11 cellular contexts compared by ENCODE assay signal in the genomic region with DNA sequence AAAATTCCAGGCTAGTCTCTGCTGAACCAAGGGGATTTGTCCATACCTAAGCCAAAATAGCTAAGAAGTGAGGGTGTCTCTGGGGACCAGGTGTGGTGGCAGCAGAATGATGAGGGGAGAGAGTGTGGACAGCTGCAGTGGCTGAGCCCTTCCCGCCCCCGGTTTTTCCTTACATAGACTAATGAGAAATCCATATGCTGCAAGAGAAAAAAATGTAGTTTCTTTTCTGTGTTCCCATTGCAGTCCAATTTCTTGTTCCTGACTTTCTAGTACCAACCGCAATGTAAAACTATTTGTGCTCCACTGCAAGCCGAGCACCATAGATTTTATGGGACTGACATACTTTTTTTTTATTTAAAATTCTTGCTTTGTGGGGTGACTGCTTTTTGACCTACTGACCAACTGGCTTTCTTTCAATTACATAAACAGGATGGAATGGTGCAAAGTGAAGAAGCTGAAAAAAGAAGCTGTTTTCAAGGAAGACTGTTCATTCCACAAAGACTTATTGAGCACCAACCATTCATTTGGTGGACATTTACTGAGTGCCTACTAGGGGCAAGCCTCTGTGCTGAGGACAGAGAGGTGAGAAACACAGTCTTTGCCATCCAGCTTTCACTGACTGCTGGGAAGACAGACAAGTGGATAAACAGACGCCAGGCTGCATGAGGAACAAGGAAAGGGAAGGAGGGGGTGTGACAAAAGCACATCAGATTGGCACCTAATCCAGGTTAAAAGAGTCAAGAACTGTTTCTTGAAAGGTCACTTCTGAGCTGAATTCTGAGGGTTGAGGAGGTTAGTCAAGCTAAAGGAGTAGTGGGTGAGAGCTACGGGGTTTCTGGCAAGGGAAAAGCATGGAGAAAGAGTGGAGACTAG. TPM values are rescaled to one million over a fixed set of nuclear protein-coding genes. Genes with fewer than 3 reads are reported as not detected.
DNase-seq lines count a peak whose midpoint lies in the region; ATAC-seq and TF ChIP-seq lines count a peak whose summit lies in the region.
"Had no signal": no experiment of that assay in that cellular context is flagged by ENCODE, and none has a peak within 500 bp of the region (broad histone marks: within the 10 kb centered on the region; RNA-seq: fewer than 3 reads in every experiment).

No MANE protein-coding gene starts in this region.

- no peaks in the 10 kb centered on the region for H4K20me1 ChIP-seq in hepatocyte (ENCODE audit: insufficient read depth, poor library complexity, severe bottlenecking)

- peak overlapping the region; percentile 52 for H3K4me3 ChIP-seq in WI38 (ENCODE audit: low read depth, low read length)
- H3K4me3 ChIP-seq in hepatocyte: no peak overlapping the region
- H3K4me3 ChIP-seq in vagina: peak overlapping the region in 1 of 2 donors; percentile 7

- H3K4me1 ChIP-seq in hepatocyte (ENCODE audit: insufficient read depth) (peaks cover 14% of the 10 kb centered on the region), vagina (peaks cover 25% of the 10 kb centered on the region)

- peak overlapping the region; percentile 64 for H3K4me2 ChIP-seq in hepatocyte

- no peak for ATAC-seq in GM21526 (IDR thresholded peaks at IDR 0.05; ENCODE audit: low FRiP score, unreplicated experiment)

- no peak overlapping the region for H2AFZ ChIP-seq in hepatocyte

- H3K9me2 ChIP-seq in hepatocyte (replicated peaks; ENCODE audit: insufficient read depth): no peaks in the 10 kb centered on the region

- DNase-seq in NCI-H2029 treated with DMSO at 0.1 percent for 48 hours (lab: John Stamatoyannopoulos, UW) (peak; percentile 67), NCI-H2029 (lab: John Stamatoyannopoulos, UW) (no peak), hepatocyte (ENCODE audit: low spot score) (peak; percentile 32), vagina (ENCODE audit: extremely low spot score in 2 of 2) (no peak), MV-4-11 (lab: John Stamatoyannopoulos, UW) (no peak), iPS-NIHi7 (ENCODE audit: extremely low spot score) (no peak)
- DNase-seq: effector memory CD4-positive, alpha-beta T cell; OCI-M1 had no signal

- intact Hi-C loops in vagina (cut with DNase I): no loop called here

- H3K27ac ChIP-seq in hepatocyte (peak overlapping the region; percentile 70), vagina (peak overlapping the region; percentile 47)

- H3K36me3 ChIP-seq in hepatocyte (replicated peaks; ENCODE audit: insufficient read depth, low read depth) (no peaks in the 10 kb centered on the region), vagina (no peaks in the 10 kb centered on the region)

- H3K79me2 ChIP-seq in hepatocyte: peaks cover 2% of the 10 kb centered on the region

- WGBS in hepatocyte (ENCODE audit: low lambda C conversion rate, missing lambda C conversion rate): 63% methylated on average over 6 of the region's 6 CpGs

- no peak for TF ChIP-seq CTCF in WI38 (IDR thresholded peaks at IDR 0.05; ENCODE audit: low read depth, low read length)
- no peak for TF ChIP-seq CTCF in hepatocyte (IDR thresholded peaks at IDR 0.05; ENCODE audit: poor library complexity)
- TF ChIP-seq CTCF in vagina (IDR thresholded peaks at IDR 0.05): no peak

- H3K27me3 ChIP-seq in hepatocyte: no peaks in the 10 kb centered on the region
- no peaks in the 10 kb centered on the region for H3K27me3 ChIP-seq in vagina

- no peak for TF ChIP-seq POLR2A in vagina (IDR thresholded peaks at IDR 0.05)

- H3K9me3 ChIP-seq in hepatocyte (ENCODE audit: low read depth) (no peaks in the 10 kb centered on the region), vagina (no peaks in the 10 kb centered on the region)

RNA-seq across cellular contexts. Expression of a gene that starts 9.7 kb away (rescaled TPM):
- total RNA-seq in hepatocyte: 5.5 and 11.4 TPM in 2 replicates
- 17.2 and 17.8 TPM in 2 replicates for polyA plus RNA-seq in hepatocyte
- 4.7 TPM for total RNA-seq in vagina

RNA-seq across cellular contexts. Expression of a gene that starts 50.8 kb away (rescaled TPM):
- total RNA-seq in hepatocyte (3.4 and 3.8 TPM in 2 replicates), vagina (not detected)
- 4.4 and 5.8 TPM in 2 replicates for polyA plus RNA-seq in hepatocyte
- total RNA-seq: neural crest cell had no signal

Comparison
In these comparisons a context has a peak if more than half of its experiments do, and no peak if none do; other contexts are left out.
1. DNase-seq: peak in NCI-H2029 treated with DMSO at 0.1 percent for 48 hours (single experiment) and hepatocyte (single experiment); none in NCI-H2029 (single experiment), vagina (0 of 2), MV-4-11 (single experiment) and iPS-NIHi7 (single experiment).